In the genomic region with DNA sequence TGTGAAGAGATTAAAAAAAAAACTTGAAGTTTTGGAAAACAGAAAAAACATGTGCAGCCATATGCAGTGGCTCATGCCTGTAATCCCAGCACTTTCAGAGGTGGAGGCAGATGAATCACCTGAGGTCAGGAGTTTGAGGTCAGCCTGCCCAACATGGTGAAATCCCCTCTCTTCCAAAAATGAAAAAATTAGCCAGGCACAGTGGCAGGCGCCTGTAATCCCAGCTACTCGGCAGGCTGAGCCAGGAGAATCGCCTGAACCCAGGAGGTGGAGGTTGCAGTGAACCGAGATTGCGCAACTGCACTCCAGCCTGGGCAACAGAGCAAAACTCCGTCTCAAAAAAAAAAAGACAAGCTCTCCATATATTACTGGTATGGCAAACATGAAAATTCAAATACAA, we compare ENCODE assay signal across 13 cellular contexts. TPM values are rescaled to one million over a fixed set of nuclear protein-coding genes. Genes with fewer than 3 reads are reported as not detected.
DNase-seq lines count a peak whose midpoint lies in the region; ATAC-seq and TF ChIP-seq lines count a peak whose summit lies in the region.
"Had no signal": no experiment of that assay in that cellular context is flagged by ENCODE, and none has a peak within 500 bp of the region (broad histone marks: within the 10 kb centered on the region; RNA-seq: fewer than 3 reads in every experiment).

No MANE protein-coding gene starts in this region.

- H3K27ac Mint-ChIP-seq in activated CD4-positive, alpha-beta memory T cell treated with anti-CD3 and anti-CD28 coated beads for 36 hours: no peak overlapping the region
- H3K27ac Mint-ChIP-seq in activated CD4-positive, alpha-beta memory T cell treated with anti-CD3 and anti-CD28 coated beads, Interleukin-2, amount 10 ng/mL, durations not matched to agents 7 days and 5 days: no peak overlapping the region
- no peak overlapping the region for H3K27ac Mint-ChIP-seq in stimulated activated memory B cell treated with anti-CD40 and anti-IgM and Interleukin-4, amounts not matched to agents 10 μg/mL and 1 μg/mL and 100 μg/mL, for 72 hours

- H3K36me3 Mint-ChIP-seq in activated CD4-positive, alpha-beta memory T cell treated with anti-CD3 and anti-CD28 coated beads for 36 hours: no peaks in the 10 kb centered on the region
- H3K36me3 Mint-ChIP-seq in activated CD4-positive, alpha-beta memory T cell treated with anti-CD3 and anti-CD28 coated beads, Interleukin-2, amount 10 ng/mL, durations not matched to agents 7 days and 5 days (ENCODE audit: low read depth): no peaks in the 10 kb centered on the region
- H3K36me3 Mint-ChIP-seq in stimulated activated memory B cell treated with anti-CD40 and anti-IgM and Interleukin-4, amounts not matched to agents 10 μg/mL and 1 μg/mL and 100 μg/mL, for 72 hours: peaks cover 11% of the 10 kb centered on the region

- H3K9me3 Mint-ChIP-seq in activated CD4-positive, alpha-beta memory T cell treated with anti-CD3 and anti-CD28 coated beads for 36 hours: no peaks in the 10 kb centered on the region
- no peaks in the 10 kb centered on the region for H3K9me3 Mint-ChIP-seq in activated CD4-positive, alpha-beta memory T cell treated with anti-CD3 and anti-CD28 coated beads, Interleukin-2, amount 10 ng/mL, durations not matched to agents 7 days and 5 days
- H3K9me3 Mint-ChIP-seq in stimulated activated memory B cell treated with anti-CD40 and anti-IgM and Interleukin-4, amounts not matched to agents 10 μg/mL and 1 μg/mL and 100 μg/mL, for 72 hours: no peaks in the 10 kb centered on the region

- DNase-seq in activated CD4-positive, alpha-beta memory T cell treated with anti-CD3 and anti-CD28 coated beads for 36 hours: peak; percentile 52
- DNase-seq in activated CD4-positive, alpha-beta memory T cell treated with anti-CD3 and anti-CD28 coated beads, Interleukin-2, amount 10 ng/mL, durations not matched to agents 7 days and 5 days: no peak
- peak; percentile 20 for DNase-seq in amniotic epithelial cell (ENCODE audit: low read depth)
- DNase-seq in renal cortical epithelial cell (ENCODE audit: low read depth): peak; percentile 65
- DNase-seq in GM20000 (ENCODE audit: low spot score): no peak
- DNase-seq: activated naive CD4-positive, alpha-beta T cell treated with Interleukin-2 at 50 U/mL for 16 hours; esophagus squamous epithelium; GOT3; NCI-H1417 treated with DMSO at 0.1 percent for 48 hours; NCI-H526; psoas muscle; stimulated activated CD4-positive, alpha-beta T cell treated with anti-CD3 and anti-CD28 coated beads, Interleukin-4, amount 100 ng/mL, for 4 hours had no signal

- no peak for ATAC-seq in stimulated activated memory B cell treated with anti-CD40 and anti-IgM and Interleukin-4, amounts not matched to agents 10 μg/mL and 1 μg/mL and 100 μg/mL, for 72 hours

- H3K4me1 Mint-ChIP-seq in activated CD4-positive, alpha-beta memory T cell treated with anti-CD3 and anti-CD28 coated beads for 36 hours (ENCODE audit: low read depth): peaks cover 15% of the 10 kb centered on the region
- peaks cover 8% of the 10 kb centered on the region for H3K4me1 Mint-ChIP-seq in activated CD4-positive, alpha-beta memory T cell treated with anti-CD3 and anti-CD28 coated beads, Interleukin-2, amount 10 ng/mL, durations not matched to agents 7 days and 5 days
- no peaks in the 10 kb centered on the region for H3K4me1 Mint-ChIP-seq in stimulated activated memory B cell treated with anti-CD40 and anti-IgM and Interleukin-4, amounts not matched to agents 10 μg/mL and 1 μg/mL and 100 μg/mL, for 72 hours

- no peak for TF ChIP-seq CTCF in GM20000 (IDR thresholded peaks at IDR 0.05; ENCODE audit: extremely low read depth, missing control alignments)

- intact Hi-C loops in activated CD4-positive, alpha-beta memory T cell treated with anti-CD3 and anti-CD28 coated beads for 36 hours (cut with micrococcal nuclease): no loop called here

- POLR2A ChIA-PET in activated CD4-positive, alpha-beta memory T cell treated with anti-CD3 and anti-CD28 coated beads for 36 hours (lab: Charles Lee): interaction anchor here (1.1 kb wide), 1 partner anchor 9 kb away, joined by 3 read pairs; the partner anchor contains the start of gene TMEM126B
- POLR2A ChIA-PET in activated CD4-positive, alpha-beta memory T cell treated with anti-CD3 and anti-CD28 coated beads, Interleukin-2, amount 10 ng/mL, durations not matched to agents 7 days and 5 days (lab: Charles Lee): interaction anchor here (1.1 kb wide), 1 partner anchor 9 kb away, joined by 3 read pairs; the partner anchor contains the start of gene TMEM126B

- no peak overlapping the region for H3K4me3 Mint-ChIP-seq in activated CD4-positive, alpha-beta memory T cell treated with anti-CD3 and anti-CD28 coated beads for 36 hours
- H3K4me3 Mint-ChIP-seq in activated CD4-positive, alpha-beta memory T cell treated with anti-CD3 and anti-CD28 coated beads, Interleukin-2, amount 10 ng/mL, durations not matched to agents 7 days and 5 days: no peak overlapping the region
- H3K4me3 Mint-ChIP-seq in stimulated activated memory B cell treated with anti-CD40 and anti-IgM and Interleukin-4, amounts not matched to agents 10 μg/mL and 1 μg/mL and 100 μg/mL, for 72 hours: no peak overlapping the region

- no peaks in the 10 kb centered on the region for H3K27me3 Mint-ChIP-seq in activated CD4-positive, alpha-beta memory T cell treated with anti-CD3 and anti-CD28 coated beads for 36 hours
- H3K27me3 Mint-ChIP-seq in activated CD4-positive, alpha-beta memory T cell treated with anti-CD3 and anti-CD28 coated beads, Interleukin-2, amount 10 ng/mL, durations not matched to agents 7 days and 5 days: no peaks in the 10 kb centered on the region
- no peaks in the 10 kb centered on the region for H3K27me3 Mint-ChIP-seq in stimulated activated memory B cell treated with anti-CD40 and anti-IgM and Interleukin-4, amounts not matched to agents 10 μg/mL and 1 μg/mL and 100 μg/mL, for 72 hours

- CTCF ChIA-PET in activated CD4-positive, alpha-beta memory T cell treated with anti-CD3 and anti-CD28 coated beads for 36 hours (lab: Charles Lee): interaction anchor here (1.4 kb wide), 1 partner anchor 9 kb away, joined by 4 read pairs; the partner anchor contains the start of gene TMEM126B
- CTCF ChIA-PET in activated CD4-positive, alpha-beta memory T cell treated with anti-CD3 and anti-CD28 coated beads, Interleukin-2, amount 10 ng/mL, durations not matched to agents 7 days and 5 days (lab: Charles Lee): interaction anchor here (1.5 kb wide), 1 partner anchor 155 kb away, joined by 3 read pairs; no protein-coding TSS in a partner anchor

RNA-seq across cellular contexts. Expression of gene DLG2, which starts 7.6 kb away (rescaled TPM):
- 1 to 10 TPM; 1.7 to 2.1 TPM for total RNA-seq in activated CD4-positive, alpha-beta memory T cell treated with anti-CD3 and anti-CD28 coated beads for 36 hours
- total RNA-seq in activated CD4-positive, alpha-beta memory T cell treated with anti-CD3 and anti-CD28 coated beads, Interleukin-2, amount 10 ng/mL, durations not matched to agents 7 days and 5 days: 1 to 10 TPM; 1.3 to 1.7 TPM
- 0.85 TPM in 1 of 2 replicates, not detected in the other for total RNA-seq in renal cortical epithelial cell

RNA-seq across cellular contexts. Expression of gene TMEM126B, which starts 8.9 kb away (rescaled TPM):
- total RNA-seq in activated CD4-positive, alpha-beta memory T cell treated with anti-CD3 and anti-CD28 coated beads for 36 hours: 10 to 100 TPM; 59.8 to 64.5 TPM
- 10 to 100 TPM; 48.8 to 50.3 TPM for total RNA-seq in activated CD4-positive, alpha-beta memory T cell treated with anti-CD3 and anti-CD28 coated beads, Interleukin-2, amount 10 ng/mL, durations not matched to agents 7 days and 5 days
- total RNA-seq in renal cortical epithelial cell: 61.3 and 79.5 TPM in 2 replicates

RNA-seq across cellular contexts. Expression of gene TMEM126A, which starts 28.3 kb away (rescaled TPM):
- total RNA-seq in activated CD4-positive, alpha-beta memory T cell treated with anti-CD3 and anti-CD28 coated beads for 36 hours: 10 to 100 TPM; 45.3 to 49.4 TPM
- 10 to 100 TPM; 31.8 to 35.6 TPM for total RNA-seq in activated CD4-positive, alpha-beta memory T cell treated with anti-CD3 and anti-CD28 coated beads, Interleukin-2, amount 10 ng/mL, durations not matched to agents 7 days and 5 days
- 15.9 and 44.8 TPM in 2 replicates for total RNA-seq in renal cortical epithelial cell

RNA-seq across cellular contexts. Expression of gene CREBZF, which starts 45.4 kb away (rescaled TPM):
- total RNA-seq in activated CD4-positive, alpha-beta memory T cell treated with anti-CD3 and anti-CD28 coated beads for 36 hours: 10 to 100 TPM; 40.8 to 45.2 TPM
- total RNA-seq in activated CD4-positive, alpha-beta memory T cell treated with anti-CD3 and anti-CD28 coated beads, Interleukin-2, amount 10 ng/mL, durations not matched to agents 7 days and 5 days: 10 to 100 TPM; 66.0 to 68.4 TPM
- total RNA-seq in renal cortical epithelial cell: 21.2 and 36.7 TPM in 2 replicates

Comparison
In these comparisons a context has a peak if more than half of its experiments do, and no peak if none do; other contexts are left out.
1. DNase-seq: peak in activated CD4-positive, alpha-beta memory T cell treated with anti-CD3 and anti-CD28 coated beads for 36 hours (single experiment), amniotic epithelial cell (single experiment) and renal cortical epithelial cell (single experiment); none in activated CD4-positive, alpha-beta memory T cell treated with anti-CD3 and anti-CD28 coated beads, Interleukin-2, amount 10 ng/mL, durations not matched to agents 7 days and 5 days (single experiment) and GM20000 (single experiment).